10 cellular contexts compared by ENCODE assay signal in genomic region chr9:109329274-109330258, GRCh38. TPM values are rescaled to one million over a fixed set of nuclear protein-coding genes. Genes with fewer than 3 reads are reported as not detected.
DNase-seq lines count a peak whose midpoint lies in the region; ATAC-seq and TF ChIP-seq lines count a peak whose summit lies in the region.
"Had no signal": no experiment of that assay in that cellular context is flagged by ENCODE, and none has a peak within 500 bp of the region (broad histone marks: within the 10 kb centered on the region; RNA-seq: fewer than 3 reads in every experiment).

No MANE protein-coding gene starts in this region.

- DNase-seq in ELR (ENCODE audit: low read depth) (peak; percentile 64), RPMI7951 (ENCODE audit: low read depth) (peak; percentile 76), glutamatergic neuron (peak; percentile 41), renal cortical epithelial cell (ENCODE audit: low read depth) (peak; percentile 63), activated T-cell treated with anti-CD3 and anti-CD28 coated beads for 4 hours (no peak)
- DNase-seq in activated CD4-positive, alpha-beta T cell treated with anti-CD3 and anti-CD28 coated beads for 36 hours, result no peak
- DNase-seq: activated B cell treated with CpG ODN at 0.5 μM for 24 hours; effector CD4-positive, alpha-beta T cell had no signal

- intact Hi-C loops in activated CD4-positive, alpha-beta T cell treated with anti-CD3 and anti-CD28 coated beads for 36 hours (cut with DNase I, micrococcal nuclease), result loop anchor here in 1 of 2 experiments (10.0 kb wide), 1 partner anchor 395 kb away; the partner anchor contains the start of genes ABITRAM and ELP1

- H3K27ac Mint-ChIP-seq in glutamatergic neuron (ENCODE audit: unreplicated experiment), result no peak overlapping the region
- no peak overlapping the region for H3K27ac Mint-ChIP-seq in activated CD4-positive, alpha-beta T cell treated with anti-CD3 and anti-CD28 coated beads for 36 hours
- H3K27ac Mint-ChIP-seq in stimulated activated memory B cell treated with anti-CD40 and anti-IgM and Interleukin-4, amounts not matched to agents 10 μg/mL and 1 μg/mL and 100 μg/mL, for 72 hours, result no peak overlapping the region
- H3K27ac Mint-ChIP-seq: activated B cell treated with CpG ODN at 0.5 μM for 24 hours had no signal

- POLR2A ChIA-PET in activated CD4-positive, alpha-beta T cell treated with anti-CD3 and anti-CD28 coated beads for 36 hours (lab: Charles Lee), result no interaction called here

- H3K4me3 Mint-ChIP-seq in glutamatergic neuron (ENCODE audit: unreplicated experiment), result no peak overlapping the region
- H3K4me3 Mint-ChIP-seq in activated CD4-positive, alpha-beta T cell treated with anti-CD3 and anti-CD28 coated beads for 36 hours, result no peak overlapping the region
- H3K4me3 Mint-ChIP-seq in stimulated activated memory B cell treated with anti-CD40 and anti-IgM and Interleukin-4, amounts not matched to agents 10 μg/mL and 1 μg/mL and 100 μg/mL, for 72 hours, result no peak overlapping the region
- H3K4me3 Mint-ChIP-seq: activated B cell treated with CpG ODN at 0.5 μM for 24 hours had no signal

- peaks cover 2% of the 10 kb centered on the region for H3K27me3 Mint-ChIP-seq in glutamatergic neuron (ENCODE audit: unreplicated experiment)
- H3K27me3 Mint-ChIP-seq in activated CD4-positive, alpha-beta T cell treated with anti-CD3 and anti-CD28 coated beads for 36 hours, result peaks cover 21% of the 10 kb centered on the region
- H3K27me3 Mint-ChIP-seq in stimulated activated memory B cell treated with anti-CD40 and anti-IgM and Interleukin-4, amounts not matched to agents 10 μg/mL and 1 μg/mL and 100 μg/mL, for 72 hours, result peaks cover 57% of the 10 kb centered on the region

- H3K36me3 Mint-ChIP-seq in glutamatergic neuron (ENCODE audit: unreplicated experiment), result no peaks in the 10 kb centered on the region
- no peaks in the 10 kb centered on the region for H3K36me3 Mint-ChIP-seq in activated CD4-positive, alpha-beta T cell treated with anti-CD3 and anti-CD28 coated beads for 36 hours (ENCODE audit: low read depth)
- no peaks in the 10 kb centered on the region for H3K36me3 Mint-ChIP-seq in stimulated activated memory B cell treated with anti-CD40 and anti-IgM and Interleukin-4, amounts not matched to agents 10 μg/mL and 1 μg/mL and 100 μg/mL, for 72 hours

- CTCF ChIA-PET in activated CD4-positive, alpha-beta T cell treated with anti-CD3 and anti-CD28 coated beads for 36 hours (lab: Charles Lee), result interaction anchor here (1.5 kb wide), 1 partner anchor 141 kb away, joined by 8 read pairs; no protein-coding TSS in a partner anchor

- H3K9me3 Mint-ChIP-seq in glutamatergic neuron (ENCODE audit: unreplicated experiment), result no peaks in the 10 kb centered on the region
- H3K9me3 Mint-ChIP-seq in activated CD4-positive, alpha-beta T cell treated with anti-CD3 and anti-CD28 coated beads for 36 hours (ENCODE audit: low read depth), result no peaks in the 10 kb centered on the region
- H3K9me3 Mint-ChIP-seq in stimulated activated memory B cell treated with anti-CD40 and anti-IgM and Interleukin-4, amounts not matched to agents 10 μg/mL and 1 μg/mL and 100 μg/mL, for 72 hours, result no peaks in the 10 kb centered on the region
- H3K9me3 Mint-ChIP-seq: activated B cell treated with CpG ODN at 0.5 μM for 24 hours had no signal

- TF ChIP-seq CTCF in glutamatergic neuron (IDR thresholded peaks at IDR 0.05; ENCODE audit: partially characterized antibody, unreplicated experiment), result no peak

- ATAC-seq in activated CD4-positive, alpha-beta T cell treated with anti-CD3 and anti-CD28 coated beads for 36 hours, result no peak
- no peak for ATAC-seq in HG03469 (IDR thresholded peaks at IDR 0.05; ENCODE audit: unreplicated experiment)
- ATAC-seq in stimulated activated memory B cell treated with anti-CD40 and anti-IgM and Interleukin-4, amounts not matched to agents 10 μg/mL and 1 μg/mL and 100 μg/mL, for 72 hours, result no peak

- H3K4me1 Mint-ChIP-seq in glutamatergic neuron (ENCODE audit: low read depth, unreplicated experiment), result peaks cover 2% of the 10 kb centered on the region
- no peaks in the 10 kb centered on the region for H3K4me1 Mint-ChIP-seq in activated CD4-positive, alpha-beta T cell treated with anti-CD3 and anti-CD28 coated beads for 36 hours
- no peaks in the 10 kb centered on the region for H3K4me1 Mint-ChIP-seq in stimulated activated memory B cell treated with anti-CD40 and anti-IgM and Interleukin-4, amounts not matched to agents 10 μg/mL and 1 μg/mL and 100 μg/mL, for 72 hours
- H3K4me1 Mint-ChIP-seq: activated B cell treated with CpG ODN at 0.5 μM for 24 hours had no signal

RNA-seq across cellular contexts. Expression of gene EPB41L4B, which starts 8.7 kb away (rescaled TPM):
- under 0.01 TPM in 1 of 2 replicates, not detected in the other for total RNA-seq in RPMI7951 (2014; rRNA removed; shearing (Covaris generic))
- total RNA-seq in glutamatergic neuron (ENCODE audit: unreplicated experiment) (10.0 TPM), renal cortical epithelial cell (5.8 and 13.5 TPM in 2 replicates)
- total RNA-seq in activated CD4-positive, alpha-beta T cell treated with anti-CD3 and anti-CD28 coated beads for 36 hours, result under 1 TPM; 0.23 to 0.33 TPM

Comparison
In these comparisons a context has a peak if more than half of its experiments do, and no peak if none do; other contexts are left out.
1. DNase-seq: peak in ELR (single experiment), RPMI7951 (single experiment), glutamatergic neuron (single experiment) and renal cortical epithelial cell (single experiment); none in activated CD4-positive, alpha-beta T cell treated with anti-CD3 and anti-CD28 coated beads for 36 hours (single experiment) and activated T-cell treated with anti-CD3 and anti-CD28 coated beads for 4 hours (single experiment).